1 cellular context compared by ENCODE assay signal in the genomic region with DNA sequence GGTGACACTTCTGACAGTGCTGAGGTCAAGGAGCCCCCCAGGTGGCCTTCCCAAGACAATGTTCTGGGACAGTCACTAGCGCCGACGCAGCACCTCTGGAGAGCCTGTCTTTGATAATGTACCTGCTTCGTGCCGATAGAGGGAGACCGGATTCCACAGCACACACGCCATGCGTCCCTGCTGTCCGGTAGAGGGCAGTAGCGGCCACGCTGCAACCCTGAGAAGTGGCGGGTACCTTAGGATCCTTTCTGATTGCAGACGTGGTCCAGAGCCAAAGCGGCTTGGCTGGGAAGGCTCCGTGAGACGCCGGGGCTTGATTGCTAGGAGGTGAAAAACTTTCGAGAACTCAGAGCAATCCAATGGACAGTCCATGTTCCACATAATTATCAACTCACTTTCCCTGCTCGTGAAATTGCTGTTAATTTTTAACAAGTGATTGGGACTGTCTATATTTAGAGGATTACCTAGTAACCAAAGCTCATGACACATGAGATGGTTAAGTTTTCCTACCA.
TF ChIP-seq lines count a peak whose summit lies in the region.

No MANE protein-coding gene starts in this region.

TF ChIP-seq in HEK293, 187 proteins besides CTCF, POLR2A, EP300 and RAD21 (continued from another document):
- TF ChIP-seq, protein P1, sequence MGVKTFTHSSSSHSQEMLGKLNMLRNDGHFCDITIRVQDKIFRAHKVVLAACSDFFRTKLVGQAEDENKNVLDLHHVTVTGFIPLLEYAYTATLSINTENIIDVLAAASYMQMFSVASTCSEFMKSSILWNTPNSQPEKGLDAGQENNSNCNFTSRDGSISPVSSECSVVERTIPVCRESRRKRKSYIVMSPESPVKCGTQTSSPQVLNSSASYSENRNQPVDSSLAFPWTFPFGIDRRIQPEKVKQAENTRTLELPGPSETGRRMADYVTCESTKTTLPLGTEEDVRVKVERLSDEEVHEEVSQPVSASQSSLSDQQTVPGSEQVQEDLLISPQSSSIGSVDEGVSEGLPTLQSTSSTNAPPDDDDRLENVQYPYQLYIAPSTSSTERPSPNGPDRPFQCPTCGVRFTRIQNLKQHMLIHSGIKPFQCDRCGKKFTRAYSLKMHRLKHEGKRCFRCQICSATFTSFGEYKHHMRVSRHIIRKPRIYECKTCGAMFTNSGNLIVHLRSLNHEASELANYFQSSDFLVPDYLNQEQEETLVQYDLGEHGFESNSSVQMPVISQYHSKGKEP (tag by site-specific recombination; IDR thresholded peaks at IDR 0.05) = 0 out of 2 replicates have a peak, but pooled peaks have one; percentile 36
- TF ChIP-seq ZNF335 (tag by site-specific recombination; conservative IDR thresholded peaks at IDR 0.05) = peak; percentile 54
- no peak for TF ChIP-seq ZBTB48 (tag by site-specific recombination; IDR thresholded peaks at IDR 0.05)
- TF ChIP-seq SCRT2 (tag by site-specific recombination; IDR thresholded peaks at IDR 0.05) = peak; percentile 45; the same call in 1 of the 2 replicates
- TF ChIP-seq ZSCAN30 (tag by site-specific recombination; IDR thresholded peaks at IDR 0.05) = peak; percentile 83; the same call in 1 of the 2 replicates
- peak; percentile 56; the same call in 1 of the 2 replicates for TF ChIP-seq ZEB2 (tag by site-specific recombination; IDR thresholded peaks at IDR 0.05)
- peak; percentile 94 for TF ChIP-seq ZNF654 (tag by site-specific recombination; IDR thresholded peaks at IDR 0.05; ENCODE audit: low read depth)
- TF ChIP-seq, protein P2, sequence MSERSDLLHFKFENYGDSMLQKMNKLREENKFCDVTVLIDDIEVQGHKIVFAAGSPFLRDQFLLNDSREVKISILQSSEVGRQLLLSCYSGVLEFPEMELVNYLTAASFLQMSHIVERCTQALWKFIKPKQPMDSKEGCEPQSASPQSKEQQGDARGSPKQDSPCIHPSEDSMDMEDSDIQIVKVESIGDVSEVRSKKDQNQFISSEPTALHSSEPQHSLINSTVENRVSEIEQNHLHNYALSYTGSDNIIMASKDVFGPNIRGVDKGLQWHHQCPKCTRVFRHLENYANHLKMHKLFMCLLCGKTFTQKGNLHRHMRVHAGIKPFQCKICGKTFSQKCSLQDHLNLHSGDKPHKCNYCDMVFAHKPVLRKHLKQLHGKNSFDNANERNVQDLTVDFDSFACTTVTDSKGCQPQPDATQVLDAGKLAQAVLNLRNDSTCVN (tag by site-specific recombination; optimal IDR thresholded peaks at IDR 0.05) = peak; percentile 26
- peak; percentile 75 for TF ChIP-seq ZNF2 (tag by site-specific recombination; IDR thresholded peaks at IDR 0.05)
- TF ChIP-seq ZFP37 (tag by site-specific recombination; IDR thresholded peaks at IDR 0.05) = peak; percentile 60; the same call in 1 of the 2 replicates
- TF ChIP-seq, protein P3, sequence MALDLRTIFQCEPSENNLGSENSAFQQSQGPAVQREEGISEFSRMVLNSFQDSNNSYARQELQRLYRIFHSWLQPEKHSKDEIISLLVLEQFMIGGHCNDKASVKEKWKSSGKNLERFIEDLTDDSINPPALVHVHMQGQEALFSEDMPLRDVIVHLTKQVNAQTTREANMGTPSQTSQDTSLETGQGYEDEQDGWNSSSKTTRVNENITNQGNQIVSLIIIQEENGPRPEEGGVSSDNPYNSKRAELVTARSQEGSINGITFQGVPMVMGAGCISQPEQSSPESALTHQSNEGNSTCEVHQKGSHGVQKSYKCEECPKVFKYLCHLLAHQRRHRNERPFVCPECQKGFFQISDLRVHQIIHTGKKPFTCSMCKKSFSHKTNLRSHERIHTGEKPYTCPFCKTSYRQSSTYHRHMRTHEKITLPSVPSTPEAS (tag by site-specific recombination; IDR thresholded peaks at IDR 0.05) = 0 out of 2 replicates have a peak, but pooled peaks have one; percentile 19
- 0 out of 2 replicates have a peak, but pooled peaks have one; percentile 43 for TF ChIP-seq KLF8 (tag by site-specific recombination; IDR thresholded peaks at IDR 0.05)
- TF ChIP-seq, protein P4, sequence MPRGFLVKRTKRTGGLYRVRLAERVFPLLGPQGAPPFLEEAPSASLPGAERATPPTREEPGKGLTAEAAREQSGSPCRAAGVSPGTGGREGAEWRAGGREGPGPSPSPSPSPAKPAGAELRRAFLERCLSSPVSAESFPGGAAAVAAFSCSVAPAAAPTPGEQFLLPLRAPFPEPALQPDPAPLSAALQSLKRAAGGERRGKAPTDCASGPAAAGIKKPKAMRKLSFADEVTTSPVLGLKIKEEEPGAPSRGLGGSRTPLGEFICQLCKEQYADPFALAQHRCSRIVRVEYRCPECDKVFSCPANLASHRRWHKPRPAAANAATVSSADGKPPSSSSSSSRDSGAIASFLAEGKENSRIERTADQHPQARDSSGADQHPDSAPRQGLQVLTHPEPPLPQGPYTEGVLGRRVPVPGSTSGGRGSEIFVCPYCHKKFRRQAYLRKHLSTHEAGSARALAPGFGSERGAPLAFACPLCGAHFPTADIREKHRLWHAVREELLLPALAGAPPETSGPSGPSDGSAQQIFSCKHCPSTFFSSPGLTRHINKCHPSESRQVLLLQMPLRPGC (tag by site-specific recombination; IDR thresholded peaks at IDR 0.05) = peak; percentile 89
- TF ChIP-seq ZNF629 (tag by site-specific recombination; IDR thresholded peaks at IDR 0.05) = 0 out of 2 replicates have a peak, but pooled peaks have one; percentile 37
- peak; percentile 69 for TF ChIP-seq SETDB1 (IDR thresholded peaks at IDR 0.05; ENCODE audit: insufficient read length, low read length)
- TF ChIP-seq ZNF394 (tag by site-specific recombination; IDR thresholded peaks at IDR 0.05; ENCODE audit: borderline replicate concordance) = peak; percentile 31; the same call in 1 of the 2 replicates
- peak; percentile 47; the same call in 1 of the 2 replicates for TF ChIP-seq SP7 (tag by site-specific recombination; IDR thresholded peaks at IDR 0.05)
- TF ChIP-seq ZNF660 (tag by site-specific recombination; IDR thresholded peaks at IDR 0.05) = peak; percentile 73
- TF ChIP-seq ZNF112 (tag by site-specific recombination; IDR thresholded peaks at IDR 0.05) = no peak
- TF ChIP-seq ZNF501 (tag by site-specific recombination; IDR thresholded peaks at IDR 0.05) = peak; percentile 28; the same call in 1 of the 2 replicates
- no peak for TF ChIP-seq IKZF3 (tag by site-specific recombination; IDR thresholded peaks at IDR 0.05)
- TF ChIP-seq, protein P5, sequence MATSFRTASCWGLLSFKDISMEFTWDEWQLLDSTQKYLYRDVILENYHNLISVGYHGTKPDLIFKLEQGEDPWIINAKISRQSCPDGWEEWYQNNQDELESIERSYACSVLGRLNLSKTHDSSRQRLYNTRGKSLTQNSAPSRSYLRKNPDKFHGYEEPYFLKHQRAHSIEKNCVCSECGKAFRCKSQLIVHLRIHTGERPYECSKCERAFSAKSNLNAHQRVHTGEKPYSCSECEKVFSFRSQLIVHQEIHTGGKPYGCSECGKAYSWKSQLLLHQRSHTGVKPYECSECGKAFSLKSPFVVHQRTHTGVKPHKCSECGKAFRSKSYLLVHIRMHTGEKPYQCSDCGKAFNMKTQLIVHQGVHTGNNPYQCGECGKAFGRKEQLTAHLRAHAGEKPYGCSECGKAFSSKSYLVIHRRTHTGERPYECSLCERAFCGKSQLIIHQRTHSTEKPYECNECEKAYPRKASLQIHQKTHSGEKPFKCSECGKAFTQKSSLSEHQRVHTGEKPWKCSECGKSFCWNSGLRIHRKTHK (tag by site-specific recombination; IDR thresholded peaks at IDR 0.05) = no peak
- no peak for TF ChIP-seq KLF10 (tag by site-specific recombination; IDR thresholded peaks at IDR 0.05)
TF ChIP-seq in HEK293: peak in this region for 23.
